Comparison of ENCODE assay signal across 17 cellular contexts in genomic region chr22:30857103-30857502, GRCh38.
A peak's percentile ranks its signal among the peaks of the same experiment; 100 is the strongest.
DNase-seq lines count a peak whose midpoint lies in the region; ATAC-seq, FAIRE-seq and TF ChIP-seq lines count a peak whose summit lies in the region.
"Had no signal": no experiment of that assay in that cellular context is flagged by ENCODE, and none has a peak within 500 bp of the region (broad histone marks: within the 10 kb centered on the region; RNA-seq: fewer than 3 reads in every experiment).

No MANE protein-coding gene starts in this region.

- H3K27ac ChIP-seq in RWPE1: 0 out of 2 replicates have a peak overlapping the region, but pooled peaks have one; percentile 9
- no peak overlapping the region for H3K27ac ChIP-seq in hepatocyte
- no peak overlapping the region for H3K27ac ChIP-seq in osteoblast (ENCODE audit: low read depth, low read length)

- no peaks in the 10 kb centered on the region for H3K4me1 ChIP-seq in hepatocyte (ENCODE audit: insufficient read depth)
- H3K4me1 ChIP-seq in osteoblast (ENCODE audit: insufficient read depth, low read length): no peaks in the 10 kb centered on the region

- FAIRE-seq in urothelium cell line (lab: Jason Lieb, UNC): no peak

- H4K20me1 ChIP-seq in hepatocyte (ENCODE audit: insufficient read depth, poor library complexity, severe bottlenecking) (no peaks in the 10 kb centered on the region), osteoblast (ENCODE audit: insufficient read depth, low read length) (no peaks in the 10 kb centered on the region)

- CTCF ChIA-PET in RWPE1 (lab: Yijun Ruan, JAX): no interaction called here

- no peaks in the 10 kb centered on the region for H3K9me3 Mint-ChIP-seq in effector memory CD8-positive, alpha-beta T cell
- H3K9me3 Mint-ChIP-seq: H9 had no signal

- no peaks in the 10 kb centered on the region for H3K9me2 ChIP-seq in hepatocyte (replicated peaks; ENCODE audit: insufficient read depth)

- TF ChIP-seq CTCF in RWPE1 (conservative IDR thresholded peaks at IDR 0.05; ENCODE audit: low read depth): no peak
- no peak for TF ChIP-seq CTCF in hepatocyte (IDR thresholded peaks at IDR 0.05; ENCODE audit: poor library complexity)
- no peak for TF ChIP-seq CTCF in osteoblast (IDR thresholded peaks at IDR 0.05; ENCODE audit: extremely low read depth, low read depth, low read length)

- H2AFZ ChIP-seq in hepatocyte (no peak overlapping the region), osteoblast (ENCODE audit: low read length) (no peak overlapping the region)

- POLR2A ChIA-PET in RWPE1 (lab: Yijun Ruan, JAX; ENCODE audit: low non-redundant PET): no interaction called here

- WGBS in hepatocyte (ENCODE audit: low lambda C conversion rate, missing lambda C conversion rate): 89% methylated on average over 12 of the region's 12 CpGs

- no peaks in the 10 kb centered on the region for H3K36me3 Mint-ChIP-seq in effector memory CD8-positive, alpha-beta T cell (ENCODE audit: insufficient read depth)

- no peaks in the 10 kb centered on the region for H3K9me3 ChIP-seq in hepatocyte (ENCODE audit: low read depth)
- H3K9me3 ChIP-seq in osteoblast (ENCODE audit: low read depth, low read length): no peaks in the 10 kb centered on the region

- no peak overlapping the region for H3K4me3 Mint-ChIP-seq in effector memory CD8-positive, alpha-beta T cell
- H3K4me3 Mint-ChIP-seq: B cell; CD4-positive, alpha-beta T cell; H9 had no signal

- H3K4me3 ChIP-seq in hepatocyte (no peak overlapping the region), osteoblast (ENCODE audit: insufficient read depth, low read length) (no peak overlapping the region)

- H3K27me3 Mint-ChIP-seq in effector memory CD8-positive, alpha-beta T cell: no peaks in the 10 kb centered on the region

- H3K79me2 ChIP-seq in hepatocyte (no peaks in the 10 kb centered on the region), osteoblast (ENCODE audit: insufficient read depth, low read length) (no peaks in the 10 kb centered on the region)

- H3K4me1 Mint-ChIP-seq in effector memory CD8-positive, alpha-beta T cell (ENCODE audit: low read depth in 2 of 2): no peaks in the 10 kb centered on the region
- H3K4me1 Mint-ChIP-seq: B cell, H9 had no signal

- DNase-seq in RWPE1 (ENCODE audit: low spot score) (no peak), hepatocyte (ENCODE audit: low spot score) (peak; percentile 2), osteoblast (ENCODE audit: insufficient read length, low spot score, missing footprints) (peak; percentile 3), urothelium cell line (ENCODE audit: low spot score) (peak; percentile 0)
- DNase-seq in NK-92 treated with Interleukin-12 subunit alpha and Interleukin-12 subunit beta, amount 100 ng/mL, for 24 hours (lab: John Stamatoyannopoulos, UW): no peak
- no peak for DNase-seq in effector memory CD8-positive, alpha-beta T cell
- DNase-seq: Calu3, DMS79, H9, NCI-H1105 treated with DMSO at 0.1 percent for 48 hours, NCI-H1694 treated with DMSO at 0.1 percent for 48 hours, NCI-H345, NCI-H526 treated with DMSO at 0.1 percent for 48 hours, OCI-M1 had no signal

- no peak overlapping the region for H3K27ac Mint-ChIP-seq in effector memory CD8-positive, alpha-beta T cell
- H3K27ac Mint-ChIP-seq: B cell; CD4-positive, alpha-beta T cell had no signal

- no peaks in the 10 kb centered on the region for H3K27me3 ChIP-seq in hepatocyte
- no peaks in the 10 kb centered on the region for H3K27me3 ChIP-seq in osteoblast (ENCODE audit: insufficient read depth, low read length)

- ATAC-seq in effector memory CD8-positive, alpha-beta T cell (replicated peaks): no peak
- ATAC-seq in GM21390 (IDR thresholded peaks at IDR 0.05; ENCODE audit: unreplicated experiment): no peak

- H3K4me2 ChIP-seq in hepatocyte: no peak overlapping the region
- H3K4me2 ChIP-seq in osteoblast (ENCODE audit: insufficient read depth, low read length): no peak overlapping the region

- H3K36me3 ChIP-seq in hepatocyte (replicated peaks; ENCODE audit: insufficient read depth, low read depth) (no peaks in the 10 kb centered on the region), osteoblast (ENCODE audit: insufficient read depth, low read length) (no peaks in the 10 kb centered on the region)

Comparison
In these comparisons a context has a peak if more than half of its experiments do, and no peak if none do; other contexts are left out.
1. DNase-seq: peak in hepatocyte (single experiment), osteoblast (single experiment) and urothelium cell line (single experiment); none in RWPE1 (single experiment), NK-92 treated with Interleukin-12 subunit alpha and Interleukin-12 subunit beta, amount 100 ng/mL, for 24 hours (single experiment) and effector memory CD8-positive, alpha-beta T cell (0 of 3).